In the genomic region with DNA sequence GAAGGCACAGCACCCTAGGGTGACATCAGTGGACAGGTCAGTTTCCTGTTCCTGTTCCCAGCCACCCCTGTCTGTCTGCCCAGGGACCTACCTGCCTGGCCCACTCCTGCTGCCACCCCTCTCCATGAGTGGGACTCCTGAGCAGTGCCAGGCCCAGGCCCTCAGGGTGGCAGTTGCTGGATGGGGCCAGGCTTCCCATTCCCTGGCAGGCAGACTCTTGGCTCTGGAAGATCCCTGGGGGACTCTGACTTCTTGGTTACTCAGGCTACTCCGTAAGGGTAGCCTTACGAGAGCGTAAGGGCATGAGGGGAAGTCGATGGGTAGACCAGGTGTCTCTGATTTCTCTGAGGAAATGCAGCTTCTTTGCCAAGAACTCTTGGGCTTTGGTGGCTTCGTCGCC, we compare ENCODE assay signal across 15 cellular contexts. TPM values are rescaled to one million over a fixed set of nuclear protein-coding genes. Genes with fewer than 3 reads are reported as not detected.
DNase-seq lines count a peak whose midpoint lies in the region; FAIRE-seq and TF ChIP-seq lines count a peak whose summit lies in the region.
"Had no signal": no experiment of that assay in that cellular context is flagged by ENCODE, and none has a peak within 500 bp of the region (broad histone marks: within the 10 kb centered on the region; RNA-seq: fewer than 3 reads in every experiment).

No MANE protein-coding gene starts in this region.

- H3K9me3 Mint-ChIP-seq in astrocyte (ENCODE audit: unreplicated experiment) = no peaks in the 10 kb centered on the region
- H3K9me3 Mint-ChIP-seq: nephron had no signal

- no peaks in the 10 kb centered on the region for H3K9me3 ChIP-seq in BLaER1
- H3K9me3 ChIP-seq in astrocyte (ENCODE audit: insufficient read depth, low read depth, low read length) = no peaks in the 10 kb centered on the region
- H3K9me3 ChIP-seq in iPS-20b (ENCODE audit: insufficient read depth, low read depth, low read length) = no peaks in the 10 kb centered on the region
- no peaks in the 10 kb centered on the region for H3K9me3 ChIP-seq in skeletal muscle tissue (ENCODE audit: control insufficient read depth in 3 of 3, low read length in 3 of 3)

- H3K79me2 ChIP-seq in astrocyte (ENCODE audit: insufficient read depth, low read length) = peaks cover 80% of the 10 kb centered on the region

- peaks cover 37% of the 10 kb centered on the region for H3K36me3 ChIP-seq in BLaER1
- peaks cover 31% of the 10 kb centered on the region for H3K36me3 ChIP-seq in astrocyte (ENCODE audit: insufficient read depth, low read length)
- peaks cover 33% of the 10 kb centered on the region for H3K36me3 ChIP-seq in iPS-20b (ENCODE audit: insufficient read depth, low read depth, low read length)
- H3K36me3 ChIP-seq in skeletal muscle tissue (ENCODE audit: control insufficient read depth in 3 of 3, insufficient read depth in 3 of 3, low read length in 3 of 3) = peaks cover 16 to 26% (median 17%) of the 10 kb centered on the region in 3 donors

- peak overlapping the region; percentile 99 for H3K27ac Mint-ChIP-seq in astrocyte (ENCODE audit: unreplicated experiment)

- DNase-seq in astrocyte (ENCODE audit: low read depth) (no peak), NOMO-1 (lab: John Stamatoyannopoulos, UW; ENCODE audit: unreplicated experiment in 2 of 2) (no peak), NCI-H128 (lab: John Stamatoyannopoulos, UW; ENCODE audit: unreplicated experiment) (no peak), nucleus accumbens (lab: John Stamatoyannopoulos, UW) (no peak)
- no peak for DNase-seq in activated CD4-positive, CD25-positive, alpha-beta regulatory T cell (lab: John Stamatoyannopoulos, UW)
- DNase-seq: activated T-cell treated with anti-CD3 and anti-CD28 coated beads for 4 hours; hypothalamus; NCI-H2029 treated with DMSO at 0.1 percent for 48 hours; PC-9; stimulated activated CD4-positive, alpha-beta T cell treated with anti-CD3 and anti-CD28 coated beads, Interleukin-4, amount 100 ng/mL, for 4 hours had no signal

- H4K20me1 ChIP-seq in BLaER1 (no peaks in the 10 kb centered on the region), astrocyte (ENCODE audit: insufficient read depth, low read length) (peaks cover 63% of the 10 kb centered on the region)

- H3K4me3 ChIP-seq in BLaER1 (no peak overlapping the region), astrocyte (ENCODE audit: insufficient read depth, low read depth, low read length) (peak overlapping the region; percentile 83), iPS-20b (ENCODE audit: low read length) (peak overlapping the region; percentile 87; the same call in 1 of the 2 replicates), skeletal muscle tissue (ENCODE audit: low read length in 3 of 3) (peak overlapping the region; percentile 12 to 78 (median 64))
- H3K4me3 ChIP-seq: PC-9 had no signal

- H3K27me3 ChIP-seq in BLaER1 (no peaks in the 10 kb centered on the region), astrocyte (ENCODE audit: insufficient read depth, low read length) (no peaks in the 10 kb centered on the region), iPS-20b (ENCODE audit: insufficient read depth, low read length) (no peaks in the 10 kb centered on the region), skeletal muscle tissue (ENCODE audit: control insufficient read depth in 3 of 3, insufficient read depth in 3 of 3, low read length in 3 of 3) (peaks cover 0 to 4% (median 0%) of the 10 kb centered on the region in 3 donors)

- H3K4me1 ChIP-seq in BLaER1 = peaks cover 7% of the 10 kb centered on the region; the same call in 1 of the 2 replicates
- H3K4me1 ChIP-seq in astrocyte (ENCODE audit: insufficient read depth, low read length) = peaks cover 55% of the 10 kb centered on the region
- peaks cover 25% of the 10 kb centered on the region for H3K4me1 ChIP-seq in iPS-20b (ENCODE audit: insufficient read depth, low read length)
- peaks cover 46 to 61% (median 56%) of the 10 kb centered on the region in 3 donors for H3K4me1 ChIP-seq in skeletal muscle tissue (ENCODE audit: control insufficient read depth in 3 of 3, insufficient read depth in 3 of 3, low read length in 3 of 3)

- no peak for FAIRE-seq in astrocyte (lab: Jason Lieb, UNC)
- FAIRE-seq: urothelium cell line had no signal

- TF ChIP-seq CTCF in astrocyte (IDR thresholded peaks at IDR 0.05; ENCODE audit: insufficient read depth, low read depth, low read length) = no peak

- peaks cover 34% of the 10 kb centered on the region for H3K36me3 Mint-ChIP-seq in astrocyte (ENCODE audit: low read depth, unreplicated experiment)

- peaks cover 60% of the 10 kb centered on the region for H3K4me1 Mint-ChIP-seq in astrocyte (ENCODE audit: low read depth, unreplicated experiment)

- peak overlapping the region; percentile 97 for H3K4me3 Mint-ChIP-seq in astrocyte (ENCODE audit: unreplicated experiment)

- H3K27ac ChIP-seq in BLaER1 = peak overlapping the region; percentile 10; the same call in 1 of the 2 replicates
- H3K27ac ChIP-seq in astrocyte (ENCODE audit: low read depth, low read length) = peak overlapping the region; percentile 76
- no peak overlapping the region for H3K27ac ChIP-seq in iPS-20b (ENCODE audit: low read length)
- H3K27ac ChIP-seq in skeletal muscle tissue (ENCODE audit: low read depth, low read length) = peak overlapping the region; percentile 88
- H3K27ac ChIP-seq: PC-9 had no signal

- no peak overlapping the region for H2AFZ ChIP-seq in astrocyte (ENCODE audit: low read depth, low read length)
- H2AFZ ChIP-seq: PC-9 had no signal

- H3K9ac ChIP-seq in BLaER1 = no peak overlapping the region
- peak overlapping the region; percentile 91 for H3K9ac ChIP-seq in astrocyte (ENCODE audit: low read length)
- no peak overlapping the region for H3K9ac ChIP-seq in iPS-20b (ENCODE audit: low read depth, low read length)
- peak overlapping the region; percentile 43 to 80 (median 54) for H3K9ac ChIP-seq in skeletal muscle tissue (ENCODE audit: low read depth in 1 of 3, low read length in 3 of 3)

- H3K4me2 ChIP-seq in BLaER1 (peak overlapping the region; percentile 27), astrocyte (ENCODE audit: low read length) (peak overlapping the region; percentile 98)
- H3K4me2 ChIP-seq: PC-9 had no signal

- no peaks in the 10 kb centered on the region for H3K27me3 Mint-ChIP-seq in astrocyte (ENCODE audit: low read depth, unreplicated experiment)

RNA-seq across cellular contexts. Expression of a gene that starts 2.7 kb away (rescaled TPM):
- 3,676 and 4,004 TPM in 2 replicates for total RNA-seq in astrocyte
- 103 TPM for total RNA-seq in skeletal muscle tissue

RNA-seq across cellular contexts. Expression of a gene that starts 23.4 kb away (rescaled TPM):
- total RNA-seq in astrocyte (54.8 and 55.8 TPM in 2 replicates), skeletal muscle tissue (16.2 TPM)

RNA-seq across cellular contexts. Expression of a gene that starts 30.0 kb away (rescaled TPM):
- total RNA-seq in astrocyte (43.6 and 53.3 TPM in 2 replicates), skeletal muscle tissue (16.2 TPM)

RNA-seq across cellular contexts. Expression of a gene that starts 30.6 kb away (rescaled TPM):
- 20.7 and 23.6 TPM in 2 replicates for total RNA-seq in astrocyte
- 8.9 TPM for total RNA-seq in skeletal muscle tissue

RNA-seq across cellular contexts. Expression of a gene that starts 57.8 kb away (rescaled TPM):
- 139 and 142 TPM in 2 replicates for total RNA-seq in astrocyte
- total RNA-seq in skeletal muscle tissue = 75.2 TPM

Comparison
In these comparisons a context has a peak if more than half of its experiments do, and no peak if none do; other contexts are left out.
1. H3K9ac ChIP-seq: peak in astrocyte (single experiment) and skeletal muscle tissue (3 of 3); none in BLaER1 (single experiment) and iPS-20b (single experiment).
2. RNA of a gene that starts 2.7 kb away (total RNA-seq): 3,676 to 4,004 TPM in astrocyte; 103 TPM in skeletal muscle tissue (single experiment); every median in the first group is over 10 times any median in the second.